ENCODE assay signal across 1 cellular context in the genomic region with DNA sequence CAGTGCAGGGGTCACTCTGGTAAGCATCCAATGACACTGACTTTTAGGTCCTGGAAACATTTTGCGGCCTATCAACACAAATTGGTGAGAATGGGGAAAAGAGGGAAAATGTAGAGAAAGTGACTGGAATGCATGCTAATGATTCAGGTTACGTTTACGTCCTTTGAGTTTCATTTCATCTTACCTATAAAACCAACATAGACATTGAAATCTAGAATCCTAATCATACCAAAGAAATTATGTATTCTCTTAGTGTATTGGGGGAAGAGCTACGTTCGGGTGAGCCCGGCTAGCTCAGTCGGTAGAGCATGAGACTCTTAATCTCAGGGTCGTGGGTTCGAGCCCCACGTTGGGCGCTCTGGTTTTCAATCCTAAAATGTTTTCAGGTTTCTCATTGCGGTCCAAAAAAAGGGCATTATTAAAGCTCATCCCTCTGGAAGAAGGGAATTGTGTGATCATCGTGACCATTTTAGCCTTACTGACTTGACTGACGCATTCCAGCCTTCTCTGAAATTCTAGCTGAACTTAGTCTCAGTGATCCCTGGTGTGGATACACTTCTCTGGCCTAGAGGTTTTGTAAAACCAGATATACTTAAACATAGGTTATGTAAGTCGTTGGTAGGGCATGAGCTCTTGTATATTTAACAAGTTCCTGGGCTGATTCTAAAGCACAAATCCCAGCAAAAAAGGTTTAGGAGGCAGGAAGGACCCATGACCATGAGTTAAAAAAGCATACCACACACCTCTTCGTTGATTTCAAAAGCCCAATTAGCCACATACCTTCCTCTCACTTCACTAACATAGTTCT.
TF ChIP-seq lines count a peak whose summit lies in the region.

No MANE protein-coding gene starts in this region.

TF ChIP-seq in HepG2, 621 proteins besides CTCF, POLR2A, EP300 and RAD21 (continued from another document and continues in another):
- TF ChIP-seq, protein P1, sequence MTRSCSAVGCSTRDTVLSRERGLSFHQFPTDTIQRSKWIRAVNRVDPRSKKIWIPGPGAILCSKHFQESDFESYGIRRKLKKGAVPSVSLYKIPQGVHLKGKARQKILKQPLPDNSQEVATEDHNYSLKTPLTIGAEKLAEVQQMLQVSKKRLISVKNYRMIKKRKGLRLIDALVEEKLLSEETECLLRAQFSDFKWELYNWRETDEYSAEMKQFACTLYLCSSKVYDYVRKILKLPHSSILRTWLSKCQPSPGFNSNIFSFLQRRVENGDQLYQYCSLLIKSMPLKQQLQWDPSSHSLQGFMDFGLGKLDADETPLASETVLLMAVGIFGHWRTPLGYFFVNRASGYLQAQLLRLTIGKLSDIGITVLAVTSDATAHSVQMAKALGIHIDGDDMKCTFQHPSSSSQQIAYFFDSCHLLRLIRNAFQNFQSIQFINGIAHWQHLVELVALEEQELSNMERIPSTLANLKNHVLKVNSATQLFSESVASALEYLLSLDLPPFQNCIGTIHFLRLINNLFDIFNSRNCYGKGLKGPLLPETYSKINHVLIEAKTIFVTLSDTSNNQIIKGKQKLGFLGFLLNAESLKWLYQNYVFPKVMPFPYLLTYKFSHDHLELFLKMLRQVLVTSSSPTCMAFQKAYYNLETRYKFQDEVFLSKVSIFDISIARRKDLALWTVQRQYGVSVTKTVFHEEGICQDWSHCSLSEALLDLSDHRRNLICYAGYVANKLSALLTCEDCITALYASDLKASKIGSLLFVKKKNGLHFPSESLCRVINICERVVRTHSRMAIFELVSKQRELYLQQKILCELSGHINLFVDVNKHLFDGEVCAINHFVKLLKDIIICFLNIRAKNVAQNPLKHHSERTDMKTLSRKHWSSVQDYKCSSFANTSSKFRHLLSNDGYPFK (CRISPR knock-in tag; IDR thresholded peaks at IDR 0.05; ENCODE audit: borderline replicate concordance), result no peak
- TF ChIP-seq, protein P2, sequence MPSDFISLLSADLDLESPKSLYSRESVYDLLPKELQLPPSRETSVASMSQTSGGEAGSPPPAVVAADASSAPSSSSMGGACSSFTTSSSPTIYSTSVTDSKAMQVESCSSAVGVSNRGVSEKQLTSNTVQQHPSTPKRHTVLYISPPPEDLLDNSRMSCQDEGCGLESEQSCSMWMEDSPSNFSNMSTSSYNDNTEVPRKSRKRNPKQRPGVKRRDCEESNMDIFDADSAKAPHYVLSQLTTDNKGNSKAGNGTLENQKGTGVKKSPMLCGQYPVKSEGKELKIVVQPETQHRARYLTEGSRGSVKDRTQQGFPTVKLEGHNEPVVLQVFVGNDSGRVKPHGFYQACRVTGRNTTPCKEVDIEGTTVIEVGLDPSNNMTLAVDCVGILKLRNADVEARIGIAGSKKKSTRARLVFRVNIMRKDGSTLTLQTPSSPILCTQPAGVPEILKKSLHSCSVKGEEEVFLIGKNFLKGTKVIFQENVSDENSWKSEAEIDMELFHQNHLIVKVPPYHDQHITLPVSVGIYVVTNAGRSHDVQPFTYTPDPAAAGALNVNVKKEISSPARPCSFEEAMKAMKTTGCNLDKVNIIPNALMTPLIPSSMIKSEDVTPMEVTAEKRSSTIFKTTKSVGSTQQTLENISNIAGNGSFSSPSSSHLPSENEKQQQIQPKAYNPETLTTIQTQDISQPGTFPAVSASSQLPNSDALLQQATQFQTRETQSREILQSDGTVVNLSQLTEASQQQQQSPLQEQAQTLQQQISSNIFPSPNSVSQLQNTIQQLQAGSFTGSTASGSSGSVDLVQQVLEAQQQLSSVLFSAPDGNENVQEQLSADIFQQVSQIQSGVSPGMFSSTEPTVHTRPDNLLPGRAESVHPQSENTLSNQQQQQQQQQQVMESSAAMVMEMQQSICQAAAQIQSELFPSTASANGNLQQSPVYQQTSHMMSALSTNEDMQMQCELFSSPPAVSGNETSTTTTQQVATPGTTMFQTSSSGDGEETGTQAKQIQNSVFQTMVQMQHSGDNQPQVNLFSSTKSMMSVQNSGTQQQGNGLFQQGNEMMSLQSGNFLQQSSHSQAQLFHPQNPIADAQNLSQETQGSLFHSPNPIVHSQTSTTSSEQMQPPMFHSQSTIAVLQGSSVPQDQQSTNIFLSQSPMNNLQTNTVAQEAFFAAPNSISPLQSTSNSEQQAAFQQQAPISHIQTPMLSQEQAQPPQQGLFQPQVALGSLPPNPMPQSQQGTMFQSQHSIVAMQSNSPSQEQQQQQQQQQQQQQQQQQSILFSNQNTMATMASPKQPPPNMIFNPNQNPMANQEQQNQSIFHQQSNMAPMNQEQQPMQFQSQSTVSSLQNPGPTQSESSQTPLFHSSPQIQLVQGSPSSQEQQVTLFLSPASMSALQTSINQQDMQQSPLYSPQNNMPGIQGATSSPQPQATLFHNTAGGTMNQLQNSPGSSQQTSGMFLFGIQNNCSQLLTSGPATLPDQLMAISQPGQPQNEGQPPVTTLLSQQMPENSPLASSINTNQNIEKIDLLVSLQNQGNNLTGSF (CRISPR knock-in tag; IDR thresholded peaks at IDR 0.05), result no peak
- TF ChIP-seq CBX5 (CRISPR knock-in tag; IDR thresholded peaks at IDR 0.05; ENCODE audit: borderline replicate concordance) (peak; percentile 15; the same call in 1 of the 2 replicates), NR2F1 (CRISPR knock-in tag; IDR thresholded peaks at IDR 0.05) (peak in 1 of 2 experiments; percentile 29; a peak in 1 of 4 replicates), ZSCAN20 (CRISPR knock-in tag; IDR thresholded peaks at IDR 0.05; ENCODE audit: borderline replicate concordance) (peak; percentile 59), MTF1 (CRISPR knock-in tag; IDR thresholded peaks at IDR 0.05) (0 out of 2 replicates have a peak, but pooled peaks have one; percentile 17), ZFP36L2 (CRISPR knock-in tag; IDR thresholded peaks at IDR 0.05) (no peak), SNRNP70 (IDR thresholded peaks at IDR 0.05; ENCODE audit: low read depth, low read length) (no peak), NFE2L1 (CRISPR knock-in tag; IDR thresholded peaks at IDR 0.05; ENCODE audit: borderline replicate concordance) (no peak), FOXA3 (CRISPR knock-in tag; IDR thresholded peaks at IDR 0.05) (peak; percentile 52; the same call in 1 of the 2 replicates), ZNF326 (CRISPR knock-in tag; IDR thresholded peaks at IDR 0.05; ENCODE audit: borderline replicate concordance) (no peak), SP1 (IDR thresholded peaks at IDR 0.05) (no peak), SP1 (CRISPR knock-in tag; IDR thresholded peaks at IDR 0.05) (no peak), ZNF709 (CRISPR knock-in tag; IDR thresholded peaks at IDR 0.05) (no peak), ZBTB38 (CRISPR knock-in tag; IDR thresholded peaks at IDR 0.05) (0 out of 2 replicates have a peak, but pooled peaks have one; percentile 57), ZNF354B (CRISPR knock-in tag; IDR thresholded peaks at IDR 0.05) (no peak), TCF12 (IDR thresholded peaks at IDR 0.05) (no peak), TCF12 (CRISPR knock-in tag; IDR thresholded peaks at IDR 0.05) (no peak), SP5 (CRISPR knock-in tag; IDR thresholded peaks at IDR 0.05; ENCODE audit: borderline replicate concordance, low read depth) (no peak), SRSF9 (IDR thresholded peaks at IDR 0.05; ENCODE audit: borderline replicate concordance, insufficient read depth, low read depth, low read length, poor library complexity, severe bottlenecking) (no peak), YEATS2 (CRISPR knock-in tag; IDR thresholded peaks at IDR 0.05; ENCODE audit: borderline replicate concordance) (peak; percentile 13; the same call in 1 of the 2 replicates), SKI (IDR thresholded peaks at IDR 0.05; ENCODE audit: partially characterized antibody) (peak; percentile 23), ZFX (CRISPR knock-in tag; IDR thresholded peaks at IDR 0.05; ENCODE audit: low read depth) (peak; percentile 39; the same call in 1 of the 2 replicates), TEAD3 (CRISPR knock-in tag; optimal IDR thresholded peaks at IDR 0.05; ENCODE audit: borderline replicate concordance) (peak; percentile 71)
- TF ChIP-seq, protein P3, sequence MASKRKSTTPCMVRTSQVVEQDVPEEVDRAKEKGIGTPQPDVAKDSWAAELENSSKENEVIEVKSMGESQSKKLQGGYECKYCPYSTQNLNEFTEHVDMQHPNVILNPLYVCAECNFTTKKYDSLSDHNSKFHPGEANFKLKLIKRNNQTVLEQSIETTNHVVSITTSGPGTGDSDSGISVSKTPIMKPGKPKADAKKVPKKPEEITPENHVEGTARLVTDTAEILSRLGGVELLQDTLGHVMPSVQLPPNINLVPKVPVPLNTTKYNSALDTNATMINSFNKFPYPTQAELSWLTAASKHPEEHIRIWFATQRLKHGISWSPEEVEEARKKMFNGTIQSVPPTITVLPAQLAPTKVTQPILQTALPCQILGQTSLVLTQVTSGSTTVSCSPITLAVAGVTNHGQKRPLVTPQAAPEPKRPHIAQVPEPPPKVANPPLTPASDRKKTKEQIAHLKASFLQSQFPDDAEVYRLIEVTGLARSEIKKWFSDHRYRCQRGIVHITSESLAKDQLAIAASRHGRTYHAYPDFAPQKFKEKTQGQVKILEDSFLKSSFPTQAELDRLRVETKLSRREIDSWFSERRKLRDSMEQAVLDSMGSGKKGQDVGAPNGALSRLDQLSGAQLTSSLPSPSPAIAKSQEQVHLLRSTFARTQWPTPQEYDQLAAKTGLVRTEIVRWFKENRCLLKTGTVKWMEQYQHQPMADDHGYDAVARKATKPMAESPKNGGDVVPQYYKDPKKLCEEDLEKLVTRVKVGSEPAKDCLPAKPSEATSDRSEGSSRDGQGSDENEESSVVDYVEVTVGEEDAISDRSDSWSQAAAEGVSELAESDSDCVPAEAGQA (IDR thresholded peaks at IDR 0.05; ENCODE audit: low read depth), result peak; percentile 56; the same call in 1 of the 2 replicates
- TF ChIP-seq, protein P3 (CRISPR knock-in tag; IDR thresholded peaks at IDR 0.05; ENCODE audit: borderline replicate concordance), result peak; percentile 69; the same call in 1 of the 2 replicates
- TF ChIP-seq, protein P4, sequence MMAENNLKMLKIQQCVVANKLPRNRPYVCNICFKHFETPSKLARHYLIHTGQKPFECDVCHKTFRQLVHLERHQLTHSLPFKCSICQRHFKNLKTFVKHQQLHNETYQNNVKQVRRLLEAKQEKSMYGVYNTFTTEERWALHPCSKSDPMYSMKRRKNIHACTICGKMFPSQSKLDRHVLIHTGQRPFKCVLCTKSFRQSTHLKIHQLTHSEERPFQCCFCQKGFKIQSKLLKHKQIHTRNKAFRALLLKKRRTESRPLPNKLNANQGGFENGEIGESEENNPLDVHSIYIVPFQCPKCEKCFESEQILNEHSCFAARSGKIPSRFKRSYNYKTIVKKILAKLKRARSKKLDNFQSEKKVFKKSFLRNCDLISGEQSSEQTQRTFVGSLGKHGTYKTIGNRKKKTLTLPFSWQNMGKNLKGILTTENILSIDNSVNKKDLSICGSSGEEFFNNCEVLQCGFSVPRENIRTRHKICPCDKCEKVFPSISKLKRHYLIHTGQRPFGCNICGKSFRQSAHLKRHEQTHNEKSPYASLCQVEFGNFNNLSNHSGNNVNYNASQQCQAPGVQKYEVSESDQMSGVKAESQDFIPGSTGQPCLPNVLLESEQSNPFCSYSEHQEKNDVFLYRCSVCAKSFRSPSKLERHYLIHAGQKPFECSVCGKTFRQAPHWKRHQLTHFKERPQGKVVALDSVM (CRISPR knock-in tag; IDR thresholded peaks at IDR 0.05), result no peak
- TF ChIP-seq, protein P5, sequence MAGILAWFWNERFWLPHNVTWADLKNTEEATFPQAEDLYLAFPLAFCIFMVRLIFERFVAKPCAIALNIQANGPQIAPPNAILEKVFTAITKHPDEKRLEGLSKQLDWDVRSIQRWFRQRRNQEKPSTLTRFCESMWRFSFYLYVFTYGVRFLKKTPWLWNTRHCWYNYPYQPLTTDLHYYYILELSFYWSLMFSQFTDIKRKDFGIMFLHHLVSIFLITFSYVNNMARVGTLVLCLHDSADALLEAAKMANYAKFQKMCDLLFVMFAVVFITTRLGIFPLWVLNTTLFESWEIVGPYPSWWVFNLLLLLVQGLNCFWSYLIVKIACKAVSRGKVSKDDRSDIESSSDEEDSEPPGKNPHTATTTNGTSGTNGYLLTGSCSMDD (CRISPR knock-in tag; IDR thresholded peaks at IDR 0.05), result no peak
- TF ChIP-seq, protein P6, sequence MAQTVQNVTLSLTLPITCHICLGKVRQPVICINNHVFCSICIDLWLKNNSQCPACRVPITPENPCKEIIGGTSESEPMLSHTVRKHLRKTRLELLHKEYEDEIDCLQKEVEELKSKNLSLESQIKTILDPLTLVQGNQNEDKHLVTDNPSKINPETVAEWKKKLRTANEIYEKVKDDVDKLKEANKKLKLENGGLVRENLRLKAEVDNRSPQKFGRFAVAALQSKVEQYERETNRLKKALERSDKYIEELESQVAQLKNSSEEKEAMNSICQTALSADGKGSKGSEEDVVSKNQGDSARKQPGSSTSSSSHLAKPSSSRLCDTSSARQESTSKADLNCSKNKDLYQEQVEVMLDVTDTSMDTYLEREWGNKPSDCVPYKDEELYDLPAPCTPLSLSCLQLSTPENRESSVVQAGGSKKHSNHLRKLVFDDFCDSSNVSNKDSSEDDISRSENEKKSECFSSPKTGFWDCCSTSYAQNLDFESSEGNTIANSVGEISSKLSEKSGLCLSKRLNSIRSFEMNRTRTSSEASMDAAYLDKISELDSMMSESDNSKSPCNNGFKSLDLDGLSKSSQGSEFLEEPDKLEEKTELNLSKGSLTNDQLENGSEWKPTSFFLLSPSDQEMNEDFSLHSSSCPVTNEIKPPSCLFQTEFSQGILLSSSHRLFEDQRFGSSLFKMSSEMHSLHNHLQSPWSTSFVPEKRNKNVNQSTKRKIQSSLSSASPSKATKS (CRISPR knock-in tag; IDR thresholded peaks at IDR 0.05), result no peak
- TF ChIP-seq, protein P7, sequence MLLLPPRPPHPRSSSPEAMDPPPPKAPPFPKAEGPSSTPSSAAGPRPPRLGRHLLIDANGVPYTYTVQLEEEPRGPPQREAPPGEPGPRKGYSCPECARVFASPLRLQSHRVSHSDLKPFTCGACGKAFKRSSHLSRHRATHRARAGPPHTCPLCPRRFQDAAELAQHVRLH (CRISPR knock-in tag; IDR thresholded peaks at IDR 0.05; ENCODE audit: borderline replicate concordance, low read depth), result peak; percentile 78
